Comparison of ENCODE assay signal across 1 cellular context in the genomic region with DNA sequence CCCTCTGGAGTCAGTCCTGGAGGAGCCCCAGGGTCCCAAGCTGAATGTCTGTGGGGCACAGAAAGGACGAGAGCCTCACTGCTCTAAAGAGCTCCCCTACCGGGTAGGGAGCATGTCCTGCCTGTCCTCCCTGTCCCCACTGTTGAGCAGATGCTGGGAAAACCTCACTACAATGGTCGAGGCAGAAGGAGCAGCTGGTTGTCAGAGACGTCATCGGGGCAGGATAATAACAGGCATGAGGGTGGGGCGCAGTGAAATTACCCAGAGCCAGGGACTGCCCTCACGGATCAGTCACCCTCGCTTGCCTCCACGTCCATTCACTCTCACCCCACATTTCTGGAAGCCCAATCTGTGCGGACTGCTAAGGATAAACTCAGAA.
TF ChIP-seq lines count a peak whose summit lies in the region.

No MANE protein-coding gene starts in this region.

TF ChIP-seq in GM23338, 12 proteins besides CTCF, POLR2A, EP300 and RAD21:
- TF ChIP-seq, protein P1, sequence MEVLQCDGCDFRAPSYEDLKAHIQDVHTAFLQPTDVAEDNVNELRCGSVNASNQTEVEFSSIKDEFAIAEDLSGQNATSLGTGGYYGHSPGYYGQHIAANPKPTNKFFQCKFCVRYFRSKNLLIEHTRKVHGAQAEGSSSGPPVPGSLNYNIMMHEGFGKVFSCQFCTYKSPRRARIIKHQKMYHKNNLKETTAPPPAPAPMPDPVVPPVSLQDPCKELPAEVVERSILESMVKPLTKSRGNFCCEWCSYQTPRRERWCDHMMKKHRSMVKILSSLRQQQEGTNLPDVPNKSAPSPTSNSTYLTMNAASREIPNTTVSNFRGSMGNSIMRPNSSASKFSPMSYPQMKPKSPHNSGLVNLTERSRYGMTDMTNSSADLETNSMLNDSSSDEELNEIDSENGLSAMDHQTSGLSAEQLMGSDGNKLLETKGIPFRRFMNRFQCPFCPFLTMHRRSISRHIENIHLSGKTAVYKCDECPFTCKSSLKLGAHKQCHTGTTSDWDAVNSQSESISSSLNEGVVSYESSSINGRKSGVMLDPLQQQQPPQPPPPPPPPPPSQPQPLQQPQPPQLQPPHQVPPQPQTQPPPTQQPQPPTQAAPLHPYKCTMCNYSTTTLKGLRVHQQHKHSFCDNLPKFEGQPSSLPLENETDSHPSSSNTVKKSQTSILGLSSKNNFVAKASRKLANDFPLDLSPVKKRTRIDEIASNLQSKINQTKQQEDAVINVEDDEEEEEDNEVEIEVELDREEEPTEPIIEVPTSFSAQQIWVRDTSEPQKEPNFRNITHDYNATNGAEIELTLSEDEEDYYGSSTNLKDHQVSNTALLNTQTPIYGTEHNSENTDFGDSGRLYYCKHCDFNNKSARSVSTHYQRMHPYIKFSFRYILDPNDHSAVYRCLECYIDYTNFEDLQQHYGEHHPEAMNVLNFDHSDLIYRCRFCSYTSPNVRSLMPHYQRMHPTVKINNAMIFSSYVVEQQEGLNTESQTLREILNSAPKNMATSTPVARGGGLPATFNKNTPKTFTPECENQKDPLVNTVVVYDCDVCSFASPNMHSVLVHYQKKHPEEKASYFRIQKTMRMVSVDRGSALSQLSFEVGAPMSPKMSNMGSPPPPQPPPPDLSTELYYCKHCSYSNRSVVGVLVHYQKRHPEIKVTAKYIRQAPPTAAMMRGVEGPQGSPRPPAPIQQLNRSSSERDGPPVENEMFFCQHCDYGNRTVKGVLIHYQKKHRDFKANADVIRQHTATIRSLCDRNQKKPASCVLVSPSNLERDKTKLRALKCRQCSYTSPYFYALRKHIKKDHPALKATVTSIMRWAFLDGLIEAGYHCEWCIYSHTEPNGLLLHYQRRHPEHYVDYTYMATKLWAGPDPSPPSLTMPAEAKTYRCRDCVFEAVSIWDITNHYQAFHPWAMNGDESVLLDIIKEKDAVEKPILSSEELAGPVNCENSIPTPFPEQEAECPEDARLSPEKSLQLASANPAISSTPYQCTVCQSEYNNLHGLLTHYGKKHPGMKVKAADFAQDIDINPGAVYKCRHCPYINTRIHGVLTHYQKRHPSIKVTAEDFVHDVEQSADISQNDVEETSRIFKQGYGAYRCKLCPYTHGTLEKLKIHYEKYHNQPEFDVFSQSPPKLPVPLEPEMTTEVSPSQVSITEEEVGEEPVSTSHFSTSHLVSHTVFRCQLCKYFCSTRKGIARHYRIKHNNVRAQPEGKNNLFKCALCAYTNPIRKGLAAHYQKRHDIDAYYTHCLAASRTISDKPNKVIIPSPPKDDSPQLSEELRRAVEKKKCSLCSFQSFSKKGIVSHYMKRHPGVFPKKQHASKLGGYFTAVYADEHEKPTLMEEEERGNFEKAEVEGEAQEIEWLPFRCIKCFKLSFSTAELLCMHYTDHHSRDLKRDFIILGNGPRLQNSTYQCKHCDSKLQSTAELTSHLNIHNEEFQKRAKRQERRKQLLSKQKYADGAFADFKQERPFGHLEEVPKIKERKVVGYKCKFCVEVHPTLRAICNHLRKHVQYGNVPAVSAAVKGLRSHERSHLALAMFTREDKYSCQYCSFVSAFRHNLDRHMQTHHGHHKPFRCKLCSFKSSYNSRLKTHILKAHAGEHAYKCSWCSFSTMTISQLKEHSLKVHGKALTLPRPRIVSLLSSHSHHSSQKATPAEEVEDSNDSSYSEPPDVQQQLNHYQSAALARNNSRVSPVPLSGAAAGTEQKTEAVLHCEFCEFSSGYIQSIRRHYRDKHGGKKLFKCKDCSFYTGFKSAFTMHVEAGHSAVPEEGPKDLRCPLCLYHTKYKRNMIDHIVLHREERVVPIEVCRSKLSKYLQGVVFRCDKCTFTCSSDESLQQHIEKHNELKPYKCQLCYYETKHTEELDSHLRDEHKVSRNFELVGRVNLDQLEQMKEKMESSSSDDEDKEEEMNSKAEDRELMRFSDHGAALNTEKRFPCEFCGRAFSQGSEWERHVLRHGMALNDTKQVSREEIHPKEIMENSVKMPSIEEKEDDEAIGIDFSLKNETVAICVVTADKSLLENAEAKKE (CRISPR knock-in tag; IDR thresholded peaks at IDR 0.05): no peak
- no peak for TF ChIP-seq CREB1 (CRISPR knock-in tag; IDR thresholded peaks at IDR 0.05; ENCODE audit: low read depth)
- TF ChIP-seq, protein P2, sequence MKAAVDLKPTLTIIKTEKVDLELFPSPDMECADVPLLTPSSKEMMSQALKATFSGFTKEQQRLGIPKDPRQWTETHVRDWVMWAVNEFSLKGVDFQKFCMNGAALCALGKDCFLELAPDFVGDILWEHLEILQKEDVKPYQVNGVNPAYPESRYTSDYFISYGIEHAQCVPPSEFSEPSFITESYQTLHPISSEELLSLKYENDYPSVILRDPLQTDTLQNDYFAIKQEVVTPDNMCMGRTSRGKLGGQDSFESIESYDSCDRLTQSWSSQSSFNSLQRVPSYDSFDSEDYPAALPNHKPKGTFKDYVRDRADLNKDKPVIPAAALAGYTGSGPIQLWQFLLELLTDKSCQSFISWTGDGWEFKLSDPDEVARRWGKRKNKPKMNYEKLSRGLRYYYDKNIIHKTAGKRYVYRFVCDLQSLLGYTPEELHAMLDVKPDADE (IDR thresholded peaks at IDR 0.05): no peak
- TF ChIP-seq EZH2 (IDR thresholded peaks at IDR 0.05; ENCODE audit: low read depth, unreplicated experiment): no peak
- TF ChIP-seq JUNB (IDR thresholded peaks at IDR 0.05; ENCODE audit: unreplicated experiment): no peak
- TF ChIP-seq NANOG (IDR thresholded peaks at IDR 0.05; ENCODE audit: borderline replicate concordance): no peak
- TF ChIP-seq ZNF331 (CRISPR knock-in tag; IDR thresholded peaks at IDR 0.05; ENCODE audit: low read depth): no peak
- no peak for TF ChIP-seq ZNF114 (CRISPR knock-in tag; IDR thresholded peaks at IDR 0.05)
- TF ChIP-seq STAT1 (IDR thresholded peaks at IDR 0.05; ENCODE audit: unreplicated experiment): no peak
